In the genomic region with DNA sequence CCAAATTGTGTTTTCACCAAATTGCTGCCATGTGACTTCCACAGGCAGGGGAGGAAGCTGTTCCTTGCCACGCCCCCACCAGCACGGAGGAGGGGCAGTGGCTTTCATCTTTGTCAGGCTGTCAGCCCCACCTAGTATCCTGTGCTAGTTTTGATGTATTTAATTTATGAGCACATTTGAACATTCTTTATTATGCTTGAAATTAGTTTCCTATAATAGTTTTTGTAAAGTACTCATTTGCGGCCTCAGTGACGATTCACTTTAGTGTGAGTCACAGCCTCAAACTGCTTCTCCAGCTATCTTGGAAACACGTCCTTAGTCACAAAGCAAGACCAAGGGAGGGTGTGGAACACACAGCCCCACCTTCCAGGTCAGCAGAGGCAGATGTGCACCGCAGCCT, we compare ENCODE assay signal across 20 cellular contexts.
DNase-seq lines count a peak whose midpoint lies in the region; ATAC-seq and TF ChIP-seq lines count a peak whose summit lies in the region.
"Had no signal": no experiment of that assay in that cellular context is flagged by ENCODE, and none has a peak within 500 bp of the region (broad histone marks: within the 10 kb centered on the region; RNA-seq: fewer than 3 reads in every experiment).

No MANE protein-coding gene starts in this region.

- no peak overlapping the region for H4K8ac ChIP-seq in IMR-90 (ENCODE audit: low read depth in 2 of 2, low read length in 2 of 2)
- H4K8ac ChIP-seq in H9 (replicated peaks; ENCODE audit: insufficient read length, low read depth, low read length), result no peak overlapping the region

- H3K27me3 ChIP-seq in BLaER1 (no peaks in the 10 kb centered on the region), IMR-90 (ENCODE audit: control insufficient read depth, insufficient read depth, low read length) (no peaks in the 10 kb centered on the region), H9 (ENCODE audit: insufficient read depth, low read length) (no peaks in the 10 kb centered on the region)
- H3K27me3 ChIP-seq: dorsolateral prefrontal cortex, SJSA1 had no signal

- H3K23ac ChIP-seq in IMR-90 (ENCODE audit: low read depth, low read length), result no peak overlapping the region
- H3K23ac ChIP-seq in H9 (ENCODE audit: insufficient read length, low read depth, low read length), result no peak overlapping the region

- H3K27ac Mint-ChIP-seq in WTC11, result 0 out of 2 replicates have a peak overlapping the region, but pooled peaks have one; percentile 26
- H3K27ac Mint-ChIP-seq in H9, result no peak overlapping the region
- H3K27ac Mint-ChIP-seq: CD4-positive, CD25-positive, alpha-beta regulatory T cell; T-helper 17 cell had no signal

- H2BK12ac ChIP-seq in H9 (ENCODE audit: insufficient read length, low read depth, low read length), result no peak overlapping the region

- no peak for TF ChIP-seq POLR2A in IMR-90 (IDR thresholded peaks at IDR 0.05; ENCODE audit: low read depth, low read length)

- ATAC-seq in IMR-90 (ENCODE audit: low read depth), result peak; percentile 32; the same call in 1 of the 2 replicates
- peak; percentile 48 for ATAC-seq in WTC11
- no peak for ATAC-seq in GM18519 (IDR thresholded peaks at IDR 0.05; ENCODE audit: low FRiP score, unreplicated experiment)
- ATAC-seq: T-helper 17 cell had no signal

- H3K9me1 ChIP-seq in IMR-90 (ENCODE audit: insufficient read depth, low read length), result no peaks in the 10 kb centered on the region

- no peaks in the 10 kb centered on the region for H3K79me2 ChIP-seq in H9 (ENCODE audit: insufficient read depth, low read length)

- H3K23me2 ChIP-seq in H9 (ENCODE audit: insufficient read length, low read depth, low read length, poor library complexity, severe bottlenecking), result no peaks in the 10 kb centered on the region

- peak overlapping the region; percentile 8 for H2AFZ ChIP-seq in IMR-90 (replicated peaks; ENCODE audit: low read length, poor library complexity)
- no peak overlapping the region for H2AFZ ChIP-seq in H9 (ENCODE audit: low read length)

- H2BK120ac ChIP-seq in IMR-90 (ENCODE audit: low read depth, low read length), result no peak overlapping the region
- H2BK120ac ChIP-seq in H9 (ENCODE audit: low read depth, low read length, poor library complexity, severe bottlenecking), result no peak overlapping the region

- H3K79me1 ChIP-seq in IMR-90 (ENCODE audit: low read depth in 1 of 2, low read length in 2 of 2) (no peaks in the 10 kb centered on the region), H9 (ENCODE audit: insufficient read depth, low read depth, low read length, poor library complexity, severe bottlenecking) (no peaks in the 10 kb centered on the region)

- H3T11ph ChIP-seq in H9 (ENCODE audit: low read length), result no peak overlapping the region

- H4K91ac ChIP-seq in IMR-90 (ENCODE audit: insufficient read depth, low read depth, low read length) (no peak overlapping the region), H9 (ENCODE audit: insufficient read length, low read depth, low read length) (no peak overlapping the region)

- H3K56ac ChIP-seq in IMR-90 (ENCODE audit: extremely low read depth, insufficient read depth, low read length), result no peak overlapping the region
- no peak overlapping the region for H3K56ac ChIP-seq in H9 (ENCODE audit: insufficient read length, low read depth, low read length)

- peaks cover 24% of the 10 kb centered on the region for H3K9me3 Mint-ChIP-seq in WTC11
- H3K9me3 Mint-ChIP-seq in H9, result peaks cover 18 to 26% of the 10 kb centered on the region in 2 experiments

- H2BK15ac ChIP-seq in IMR-90 (ENCODE audit: low read depth, low read length) (no peak overlapping the region), H9 (ENCODE audit: low read depth, low read length) (no peak overlapping the region)

- no peak overlapping the region for H3K4ac ChIP-seq in IMR-90 (ENCODE audit: low read depth, low read length)
- H3K4ac ChIP-seq in H9 (ENCODE audit: low read depth, low read length), result no peak overlapping the region

- H4K5ac ChIP-seq in IMR-90 (ENCODE audit: low read depth, low read length) (no peak overlapping the region), H9 (ENCODE audit: insufficient read length, low read depth, low read length) (no peak overlapping the region)

- no peaks in the 10 kb centered on the region for H4K20me1 ChIP-seq in BLaER1
- H4K20me1 ChIP-seq in IMR-90 (ENCODE audit: insufficient read depth, low read length), result no peaks in the 10 kb centered on the region
- no peaks in the 10 kb centered on the region for H4K20me1 ChIP-seq in H9 (ENCODE audit: control insufficient read depth, insufficient read depth, insufficient read length)

- H3K4me3 Mint-ChIP-seq in WTC11 (no peak overlapping the region), H9 (no peak overlapping the region)
- H3K4me3 Mint-ChIP-seq: CD4-positive, CD25-positive, alpha-beta regulatory T cell; T-helper 17 cell had no signal

- H3K27ac ChIP-seq in BLaER1, result no peak overlapping the region
- no peak overlapping the region for H3K27ac ChIP-seq in IMR-90 (ENCODE audit: insufficient read depth, low read length)
- H3K27ac ChIP-seq in H9 (ENCODE audit: insufficient read length, low read depth, low read length), result no peak overlapping the region
- H3K27ac ChIP-seq: dorsolateral prefrontal cortex, SJSA1 had no signal

- H3K18ac ChIP-seq in IMR-90 (ENCODE audit: low read depth, low read length) (no peak overlapping the region), H9 (ENCODE audit: insufficient read length, low read depth, low read length) (no peak overlapping the region)

- dilution Hi-C loops in IMR-90 (cut with HindIII; ENCODE audit: low sequenced_read_pairs, unreplicated experiment), result no loop called here

- no peaks in the 10 kb centered on the region for H3K36me3 ChIP-seq in BLaER1
- no peaks in the 10 kb centered on the region for H3K36me3 ChIP-seq in IMR-90 (ENCODE audit: control insufficient read depth, insufficient read depth, low read length)
- H3K36me3 ChIP-seq: SJSA1 had no signal

- no peak for TF ChIP-seq CTCF in IMR-90 (conservative IDR thresholded peaks at IDR 0.05; ENCODE audit: low read depth, low read length)
- TF ChIP-seq CTCF in WTC11 (IDR thresholded peaks at IDR 0.05), result no peak
- no peak for TF ChIP-seq CTCF in H9 (conservative IDR thresholded peaks at IDR 0.05)

- H3K4me2 ChIP-seq in BLaER1, result peak overlapping the region; percentile 51
- 0 out of 2 replicates have a peak overlapping the region, but pooled peaks have one; percentile 41 for H3K4me2 ChIP-seq in IMR-90 (ENCODE audit: low read depth, low read length)
- no peak overlapping the region for H3K4me2 ChIP-seq in H9 (ENCODE audit: insufficient read depth, insufficient read length, low read length)

- H3K36me3 Mint-ChIP-seq in WTC11, result peaks cover 26% of the 10 kb centered on the region
- peaks cover 5 to 21% (median 11%) of the 10 kb centered on the region in 3 experiments; a peak in 5 of 7 replicates for H3K36me3 Mint-ChIP-seq in H9 (ENCODE audit: insufficient read depth in 1 of 3, low read depth in 3 of 3)
- H3K36me3 Mint-ChIP-seq: CD4-positive, CD25-positive, alpha-beta regulatory T cell had no signal

- H3K14ac ChIP-seq in IMR-90 (replicated peaks; ENCODE audit: low read depth, low read length), result no peak overlapping the region
- no peak overlapping the region for H3K14ac ChIP-seq in H9 (ENCODE audit: insufficient read depth, low read length)

- H2BK5ac ChIP-seq in IMR-90 (ENCODE audit: low read depth, low read length, poor library complexity, severe bottlenecking) (no peak overlapping the region), H9 (ENCODE audit: insufficient read length, low read length) (no peak overlapping the region)

- H2AK5ac ChIP-seq in IMR-90 (ENCODE audit: low read depth, low read length) (no peak overlapping the region), H9 (ENCODE audit: insufficient read length, low read length) (no peak overlapping the region)

- POLR2A ChIA-PET in IMR-90 (lab: Charles Lee; ENCODE audit: unreplicated experiment) (no interaction called here), WTC11 (lab: Charles Lee) (no interaction called here)

- DNase-seq in IMR-90, result peak; percentile 16
- no peak for DNase-seq in WTC11 (ENCODE audit: low spot score)
- peak in 30 of 56 donors; percentile 7 to 80 (median 58) for DNase-seq in nucleus accumbens (lab: John Stamatoyannopoulos, UW)
- no peak for DNase-seq in NCI-H774 (lab: John Stamatoyannopoulos, UW)
- no peak for DNase-seq in H9
- DNase-seq in EL, result no peak
- DNase-seq: activated CD4-positive, alpha-beta T cell treated with anti-CD3 and anti-CD28 coated beads, Interleukin-2, amount 50 U/mL, for 48 hours; activated naive CD4-positive, alpha-beta T cell; activated T-cell treated with anti-CD3 and anti-CD28 coated beads for 4 hours; DMS53; dorsolateral prefrontal cortex; NCI-H1436 treated with DMSO at 0.1 percent for 48 hours; NCI-H526; occipital lobe; T-helper 17 cell had no signal

- H2BK20ac ChIP-seq in IMR-90 (ENCODE audit: low read depth, low read length) (no peak overlapping the region), H9 (ENCODE audit: low read depth, low read length, poor library complexity, severe bottlenecking) (no peak overlapping the region)

- CTCF ChIA-PET in IMR-90 (lab: Yijun Ruan, JAX), result no interaction called here
- CTCF ChIA-PET in WTC11 (lab: Charles Lee), result interaction anchor here (1.5 to 1.9 kb wide), 2 partner anchors 157 to 762 kb away, joined by 3 to 7 read pairs; no protein-coding TSS in a partner anchor

- in situ Hi-C loops in IMR-90 (cut with MboI; ENCODE audit: low sequenced_read_pairs), result no loop called here

- no peak overlapping the region for H2AK9ac ChIP-seq in IMR-90 (replicated peaks; ENCODE audit: low read depth, low read length, poor library complexity)

- H3K4me3 ChIP-seq in BLaER1 (no peak overlapping the region), IMR-90 (ENCODE audit: insufficient read depth, low read depth, low read length) (no peak overlapping the region)
- H3K4me3 ChIP-seq: dorsolateral prefrontal cortex, lung, SJSA1 had no signal

- H3K9ac ChIP-seq in BLaER1 (no peak overlapping the region), IMR-90 (ENCODE audit: low read depth, low read length) (no peak overlapping the region), H9 (ENCODE audit: extremely low read depth, insufficient read length, low read length) (no peak overlapping the region)

- TF ChIP-seq RAD21 in IMR-90 (IDR thresholded peaks at IDR 0.05; ENCODE audit: low read length), result no peak

- BruUV-seq in IMR-90 (replicated peaks; lab: Mats Ljungman, UMichigan), result no TSS peak

- intact Hi-C loops in IMR-90 (cut with micrococcal nuclease), result no loop called here

- H3K27me3 Mint-ChIP-seq in WTC11 (ENCODE audit: low read depth) (no peaks in the 10 kb centered on the region), H9 (ENCODE audit: low read depth) (no peaks in the 10 kb centered on the region)
- H3K27me3 Mint-ChIP-seq: CD4-positive, CD25-positive, alpha-beta regulatory T cell had no signal

- H3K4me1 ChIP-seq in BLaER1 (peaks cover 16% of the 10 kb centered on the region), IMR-90 (ENCODE audit: control insufficient read depth, insufficient read depth, low read length) (no peaks in the 10 kb centered on the region), H9 (ENCODE audit: insufficient read depth, low read length) (peaks cover 6% of the 10 kb centered on the region; the same call in 1 of the 2 replicates)
- H3K4me1 ChIP-seq: SJSA1 had no signal

- WGBS in IMR-90 (ENCODE audit: extremely low coverage in 2 of 2, insufficient read length in 1 of 2), 2 experiments, result 0% methylated on average over 1 of the region's 6 CpGs; no CpG with 5 or more reads in 1 of the 2 experiments
- no CpG with 5 or more reads among the region's 6 CpGs for WGBS in H9 (ENCODE audit: extremely low coverage, insufficient read length, low lambda C conversion rate)

- H3K9me3 ChIP-seq in BLaER1 (peaks cover 13% of the 10 kb centered on the region), IMR-90 (ENCODE audit: control insufficient read depth, insufficient read depth, low read length) (no peaks in the 10 kb centered on the region), H9 (ENCODE audit: control insufficient read depth, low read depth, low read length) (peaks cover 5% of the 10 kb centered on the region)

- H3K4me1 Mint-ChIP-seq in WTC11 (peaks cover 25% of the 10 kb centered on the region), H9 (peaks cover 23% of the 10 kb centered on the region in 2 experiments)
- H3K4me1 Mint-ChIP-seq: CD4-positive, CD25-positive, alpha-beta regulatory T cell had no signal

Comparison
In these comparisons a context has a peak if more than half of its experiments do, and no peak if none do; other contexts are left out.
1. DNase-seq: peak in IMR-90 (single experiment) and nucleus accumbens (30 of 56); none in WTC11 (single experiment), NCI-H774 (single experiment), H9 (single experiment) and EL (single experiment).